1 cellular context compared by ENCODE assay signal in the genomic region with DNA sequence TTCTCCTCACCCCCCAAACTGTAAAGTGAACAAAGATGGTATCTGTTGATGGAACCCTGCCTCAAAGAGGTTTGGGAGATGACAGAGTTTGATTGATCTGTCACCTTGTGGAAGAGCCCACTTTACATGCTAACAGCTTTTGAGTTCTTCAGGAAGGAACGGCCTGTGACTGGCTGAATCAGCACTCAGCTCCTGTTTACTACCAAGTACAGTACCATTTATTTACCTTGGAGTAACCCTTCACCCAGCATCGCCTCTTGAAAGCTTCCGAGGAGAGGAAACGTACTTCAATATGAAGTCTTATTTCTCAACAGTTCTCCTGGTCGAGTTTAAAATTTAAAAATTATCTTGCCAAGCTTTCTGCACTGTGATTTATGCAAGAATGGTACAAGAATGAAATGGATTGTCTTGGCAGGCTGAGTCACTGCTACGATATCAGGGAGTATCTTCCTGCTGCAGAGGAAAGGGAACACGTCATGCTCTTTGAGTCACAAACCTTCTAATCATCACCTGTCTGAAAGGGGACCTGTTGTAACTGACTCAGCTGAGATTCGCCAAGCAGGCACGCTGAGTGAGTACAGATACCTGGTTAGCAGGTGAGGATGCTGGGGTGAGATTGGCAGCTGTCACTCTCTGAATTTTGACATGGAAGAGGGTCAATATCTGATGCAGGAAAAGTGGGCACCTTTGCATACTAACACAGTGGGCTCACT.
TF ChIP-seq lines count a peak whose summit lies in the region.

No MANE protein-coding gene starts in this region.

TF ChIP-seq in HepG2, 621 proteins besides CTCF, POLR2A, EP300 and RAD21 (continued from another document):
- TF ChIP-seq KIAA2018 (CRISPR knock-in tag; IDR thresholded peaks at IDR 0.05; ENCODE audit: borderline replicate concordance) (no peak), ZFP91 (CRISPR knock-in tag; IDR thresholded peaks at IDR 0.05; ENCODE audit: borderline replicate concordance) (no peak), ZNF275 (CRISPR knock-in tag; IDR thresholded peaks at IDR 0.05; ENCODE audit: borderline replicate concordance) (no peak), FOXA3 (CRISPR knock-in tag; IDR thresholded peaks at IDR 0.05) (peak; percentile 45; the same call in 1 of the 2 replicates), SIX4 (CRISPR knock-in tag; IDR thresholded peaks at IDR 0.05) (no peak), TOE1 (CRISPR knock-in tag; IDR thresholded peaks at IDR 0.05) (no peak), YEATS4 (CRISPR knock-in tag; IDR thresholded peaks at IDR 0.05; ENCODE audit: borderline replicate concordance) (no peak), ONECUT2 (CRISPR knock-in tag; IDR thresholded peaks at IDR 0.05) (no peak), HCFC1 (IDR thresholded peaks at IDR 0.05; ENCODE audit: low read depth, low read length) (no peak), NR2F1 (CRISPR knock-in tag; IDR thresholded peaks at IDR 0.05) (no peak), ZNF274 (CRISPR knock-in tag; IDR thresholded peaks at IDR 0.05) (no peak), MAFK (conservative IDR thresholded peaks at IDR 0.05 in 1 of 2, IDR thresholded peaks at IDR 0.05 in 1 of 2; ENCODE audit: low read length in 2 of 2) (peak in 1 of 2 experiments; percentile 5; a peak in 1 of 4 replicates), ATF5 (CRISPR knock-in tag; IDR thresholded peaks at IDR 0.05; ENCODE audit: low read depth) (no peak), ZNF703 (CRISPR knock-in tag; IDR thresholded peaks at IDR 0.05; ENCODE audit: borderline replicate concordance) (no peak), SALL1 (CRISPR knock-in tag; IDR thresholded peaks at IDR 0.05) (no peak), TOPORS (CRISPR knock-in tag; IDR thresholded peaks at IDR 0.05) (no peak), GABPB1 (CRISPR knock-in tag; IDR thresholded peaks at IDR 0.05) (no peak), EZH2 (conservative IDR thresholded peaks at IDR 0.05; ENCODE audit: low read depth, low read length) (no peak), ZNF121 (CRISPR knock-in tag; IDR thresholded peaks at IDR 0.05) (no peak), ZNF34 (CRISPR knock-in tag; IDR thresholded peaks at IDR 0.05; ENCODE audit: borderline replicate concordance) (no peak), ETV5 (CRISPR knock-in tag; IDR thresholded peaks at IDR 0.05; ENCODE audit: borderline replicate concordance) (no peak), ZNF75D (CRISPR knock-in tag; IDR thresholded peaks at IDR 0.05; ENCODE audit: borderline replicate concordance) (no peak), ZNF713 (CRISPR knock-in tag; IDR thresholded peaks at IDR 0.05) (no peak), FOSL2 (CRISPR knock-in tag; IDR thresholded peaks at IDR 0.05) (peak; percentile 80), SMARCC2 (IDR thresholded peaks at IDR 0.05) (no peak), ZNF3 (CRISPR knock-in tag; IDR thresholded peaks at IDR 0.05) (no peak), ATF3 (CRISPR knock-in tag; IDR thresholded peaks at IDR 0.05) (0 out of 2 replicates have a peak, but pooled peaks have one; percentile 25), BRD4 (CRISPR knock-in tag; IDR thresholded peaks at IDR 0.05) (no peak), ZNF552 (CRISPR knock-in tag; IDR thresholded peaks at IDR 0.05; ENCODE audit: borderline replicate concordance) (no peak), HNRNPK (IDR thresholded peaks at IDR 0.05; ENCODE audit: low read depth, low read length, poor library complexity, severe bottlenecking) (no peak), ZNF138 (CRISPR knock-in tag; IDR thresholded peaks at IDR 0.05; ENCODE audit: low read depth) (no peak), MIER2 (CRISPR knock-in tag; IDR thresholded peaks at IDR 0.05) (no peak), PHF20 (CRISPR knock-in tag; IDR thresholded peaks at IDR 0.05) (no peak), ISX (CRISPR knock-in tag; conservative IDR thresholded peaks at IDR 0.05) (no peak), ZNF446 (CRISPR knock-in tag; IDR thresholded peaks at IDR 0.05) (no peak)
- TF ChIP-seq, protein P1, sequence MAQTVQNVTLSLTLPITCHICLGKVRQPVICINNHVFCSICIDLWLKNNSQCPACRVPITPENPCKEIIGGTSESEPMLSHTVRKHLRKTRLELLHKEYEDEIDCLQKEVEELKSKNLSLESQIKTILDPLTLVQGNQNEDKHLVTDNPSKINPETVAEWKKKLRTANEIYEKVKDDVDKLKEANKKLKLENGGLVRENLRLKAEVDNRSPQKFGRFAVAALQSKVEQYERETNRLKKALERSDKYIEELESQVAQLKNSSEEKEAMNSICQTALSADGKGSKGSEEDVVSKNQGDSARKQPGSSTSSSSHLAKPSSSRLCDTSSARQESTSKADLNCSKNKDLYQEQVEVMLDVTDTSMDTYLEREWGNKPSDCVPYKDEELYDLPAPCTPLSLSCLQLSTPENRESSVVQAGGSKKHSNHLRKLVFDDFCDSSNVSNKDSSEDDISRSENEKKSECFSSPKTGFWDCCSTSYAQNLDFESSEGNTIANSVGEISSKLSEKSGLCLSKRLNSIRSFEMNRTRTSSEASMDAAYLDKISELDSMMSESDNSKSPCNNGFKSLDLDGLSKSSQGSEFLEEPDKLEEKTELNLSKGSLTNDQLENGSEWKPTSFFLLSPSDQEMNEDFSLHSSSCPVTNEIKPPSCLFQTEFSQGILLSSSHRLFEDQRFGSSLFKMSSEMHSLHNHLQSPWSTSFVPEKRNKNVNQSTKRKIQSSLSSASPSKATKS (CRISPR knock-in tag; IDR thresholded peaks at IDR 0.05), result 0 out of 2 replicates have a peak, but pooled peaks have one; percentile 42
- TF ChIP-seq, protein P2, sequence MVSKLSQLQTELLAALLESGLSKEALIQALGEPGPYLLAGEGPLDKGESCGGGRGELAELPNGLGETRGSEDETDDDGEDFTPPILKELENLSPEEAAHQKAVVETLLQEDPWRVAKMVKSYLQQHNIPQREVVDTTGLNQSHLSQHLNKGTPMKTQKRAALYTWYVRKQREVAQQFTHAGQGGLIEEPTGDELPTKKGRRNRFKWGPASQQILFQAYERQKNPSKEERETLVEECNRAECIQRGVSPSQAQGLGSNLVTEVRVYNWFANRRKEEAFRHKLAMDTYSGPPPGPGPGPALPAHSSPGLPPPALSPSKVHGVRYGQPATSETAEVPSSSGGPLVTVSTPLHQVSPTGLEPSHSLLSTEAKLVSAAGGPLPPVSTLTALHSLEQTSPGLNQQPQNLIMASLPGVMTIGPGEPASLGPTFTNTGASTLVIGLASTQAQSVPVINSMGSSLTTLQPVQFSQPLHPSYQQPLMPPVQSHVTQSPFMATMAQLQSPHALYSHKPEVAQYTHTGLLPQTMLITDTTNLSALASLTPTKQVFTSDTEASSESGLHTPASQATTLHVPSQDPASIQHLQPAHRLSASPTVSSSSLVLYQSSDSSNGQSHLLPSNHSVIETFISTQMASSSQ (IDR thresholded peaks at IDR 0.05; ENCODE audit: low read depth), result no peak
- TF ChIP-seq, protein P2 (CRISPR knock-in tag; IDR thresholded peaks at IDR 0.05; ENCODE audit: borderline replicate concordance), result no peak
- TF ChIP-seq, protein P3, sequence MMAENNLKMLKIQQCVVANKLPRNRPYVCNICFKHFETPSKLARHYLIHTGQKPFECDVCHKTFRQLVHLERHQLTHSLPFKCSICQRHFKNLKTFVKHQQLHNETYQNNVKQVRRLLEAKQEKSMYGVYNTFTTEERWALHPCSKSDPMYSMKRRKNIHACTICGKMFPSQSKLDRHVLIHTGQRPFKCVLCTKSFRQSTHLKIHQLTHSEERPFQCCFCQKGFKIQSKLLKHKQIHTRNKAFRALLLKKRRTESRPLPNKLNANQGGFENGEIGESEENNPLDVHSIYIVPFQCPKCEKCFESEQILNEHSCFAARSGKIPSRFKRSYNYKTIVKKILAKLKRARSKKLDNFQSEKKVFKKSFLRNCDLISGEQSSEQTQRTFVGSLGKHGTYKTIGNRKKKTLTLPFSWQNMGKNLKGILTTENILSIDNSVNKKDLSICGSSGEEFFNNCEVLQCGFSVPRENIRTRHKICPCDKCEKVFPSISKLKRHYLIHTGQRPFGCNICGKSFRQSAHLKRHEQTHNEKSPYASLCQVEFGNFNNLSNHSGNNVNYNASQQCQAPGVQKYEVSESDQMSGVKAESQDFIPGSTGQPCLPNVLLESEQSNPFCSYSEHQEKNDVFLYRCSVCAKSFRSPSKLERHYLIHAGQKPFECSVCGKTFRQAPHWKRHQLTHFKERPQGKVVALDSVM (CRISPR knock-in tag; IDR thresholded peaks at IDR 0.05), result no peak
